ENCODE assay signal across 9 cellular contexts in genomic region chr13:79392882-79393563, GRCh38. TPM values are rescaled to one million over a fixed set of nuclear protein-coding genes. Genes with fewer than 3 reads are reported as not detected.
DNase-seq lines count a peak whose midpoint lies in the region; ATAC-seq and TF ChIP-seq lines count a peak whose summit lies in the region.
"Had no signal": no experiment of that assay in that cellular context is flagged by ENCODE, and none has a peak within 500 bp of the region (broad histone marks: within the 10 kb centered on the region; RNA-seq: fewer than 3 reads in every experiment).

No MANE protein-coding gene starts in this region.

- DNase-seq in GM03348 (ENCODE audit: low spot score) (peak; percentile 8), amniotic epithelial cell (ENCODE audit: low read depth) (peak; percentile 86), progenitor cell of endocrine pancreas (ENCODE audit: low spot score, unreplicated experiment) (no peak), posterior vena cava (ENCODE audit: low spot score) (no peak), esophagus muscularis mucosa (ENCODE audit: extremely low spot score) (no peak)
- DNase-seq in activated effector memory CD4-positive, alpha-beta T cell treated with anti-CD3 and anti-CD28 coated beads, Interleukin-2, amount 50 U/mL, for 16 hours, result no peak

- TF ChIP-seq CTCF in progenitor cell of endocrine pancreas (IDR thresholded peaks at IDR 0.05; ENCODE audit: unreplicated experiment) (no peak), esophagus muscularis mucosa (IDR thresholded peaks at IDR 0.05) (no peak)

- ATAC-seq in GM21528 (IDR thresholded peaks at IDR 0.05; ENCODE audit: low FRiP score, unreplicated experiment), result peak; percentile 43

- H3K36me3 Mint-ChIP-seq in progenitor cell of endocrine pancreas (ENCODE audit: insufficient read depth), result peaks cover 28% of the 10 kb centered on the region

- H3K9me3 Mint-ChIP-seq in progenitor cell of endocrine pancreas (ENCODE audit: low read depth), result peaks cover 13% of the 10 kb centered on the region

- no peak overlapping the region for H3K4me3 Mint-ChIP-seq in progenitor cell of endocrine pancreas (ENCODE audit: low read depth)

- TF ChIP-seq POLR2A in esophagus muscularis mucosa (IDR thresholded peaks at IDR 0.05; ENCODE audit: low read depth), result no peak

- peak overlapping the region; percentile 76 for H3K27ac Mint-ChIP-seq in progenitor cell of endocrine pancreas

- H3K27ac ChIP-seq in KOPT-K1 (ENCODE audit: low read depth, low read length, poor library complexity, severe bottlenecking) (peak overlapping the region; percentile 20), esophagus muscularis mucosa (replicated peaks in 1 of 4) (no peak overlapping the region)

- H3K9me3 ChIP-seq in KOPT-K1 (ENCODE audit: insufficient read depth, low read length, poor library complexity, severe bottlenecking) (peaks cover 20% of the 10 kb centered on the region), esophagus muscularis mucosa (peaks cover 0 to 10% (median 2%) of the 10 kb centered on the region in 4 donors)

- H3K4me1 Mint-ChIP-seq in progenitor cell of endocrine pancreas (ENCODE audit: low read depth), result peaks cover 25% of the 10 kb centered on the region

- intact Hi-C loops in posterior vena cava (cut with DNase I) (no loop called here), esophagus muscularis mucosa (cut with DNase I) (no loop called here)

- no peak for TF ChIP-seq EP300 in esophagus muscularis mucosa (IDR thresholded peaks at IDR 0.05)

- peaks cover 51% of the 10 kb centered on the region for H3K36me3 ChIP-seq in KOPT-K1 (ENCODE audit: insufficient read depth, low read length)
- peaks cover 0 to 16% (median 4%) of the 10 kb centered on the region in 4 donors for H3K36me3 ChIP-seq in esophagus muscularis mucosa

- H3K4me3 ChIP-seq in esophagus muscularis mucosa, result no peak overlapping the region
- H3K4me3 ChIP-seq: lung had no signal

- peaks cover 9 to 26% (median 20%) of the 10 kb centered on the region in 4 donors for H3K4me1 ChIP-seq in esophagus muscularis mucosa

- 85% methylated on average over 6 of the region's 6 CpGs for WGBS in esophagus muscularis mucosa

- H3K27me3 ChIP-seq in esophagus muscularis mucosa, result no peaks in the 10 kb centered on the region

- H3K27me3 Mint-ChIP-seq in progenitor cell of endocrine pancreas, result no peaks in the 10 kb centered on the region

RNA-seq across cellular contexts. Expression of gene RBM26, which starts 13.0 kb away (rescaled TPM):
- 78.6 and 81.2 TPM in 2 replicates for total RNA-seq in progenitor cell of endocrine pancreas
- 10 to 100 TPM; 31.6 to 32.8 TPM for total RNA-seq in posterior vena cava
- total RNA-seq in esophagus muscularis mucosa, result 10 to 100 TPM; 19.8 to 29.9 (median 21.3) TPM

Comparison
In these comparisons a context has a peak if more than half of its experiments do, and no peak if none do; other contexts are left out.
1. DNase-seq: peak in GM03348 (single experiment) and amniotic epithelial cell (single experiment); none in progenitor cell of endocrine pancreas (single experiment), posterior vena cava (single experiment), activated effector memory CD4-positive, alpha-beta T cell treated with anti-CD3 and anti-CD28 coated beads, Interleukin-2, amount 50 U/mL, for 16 hours (single experiment) and esophagus muscularis mucosa (single experiment).